ENCODE assay signal across 11 cellular contexts in genomic region chr21:29219165-29219770, GRCh38.
DNase-seq lines count a peak whose midpoint lies in the region; ATAC-seq and TF ChIP-seq lines count a peak whose summit lies in the region.
"Had no signal": no experiment of that assay in that cellular context is flagged by ENCODE, and none has a peak within 500 bp of the region (broad histone marks: within the 10 kb centered on the region; RNA-seq: fewer than 3 reads in every experiment).

No MANE protein-coding gene starts in this region.

- no peaks in the 10 kb centered on the region for H3K79me2 ChIP-seq in hepatocyte

- ATAC-seq in Right ventricle myocardium inferior (peak; percentile 44), body of pancreas (peak; percentile 87), upper lobe of right lung (peak; percentile 88), HG03457 (IDR thresholded peaks at IDR 0.05; ENCODE audit: unreplicated experiment) (no peak)

- H2AFZ ChIP-seq in hepatocyte = no peak overlapping the region

- H3K9me2 ChIP-seq in hepatocyte (replicated peaks; ENCODE audit: insufficient read depth) = no peaks in the 10 kb centered on the region

- no peak for DNase-seq in Right ventricle myocardium inferior (ENCODE audit: missing footprints)
- no peak for DNase-seq in left ventricle myocardium inferior
- peak; percentile 59 to 80 (median 70) for DNase-seq in body of pancreas
- no peak for DNase-seq in hepatocyte (ENCODE audit: low spot score)
- no peak for DNase-seq in upper lobe of right lung
- no peak for DNase-seq in occipital lobe (lab: John Stamatoyannopoulos, UW)
- no peak for DNase-seq in DMS79 treated with DMSO at 0.1 percent for 48 hours (lab: John Stamatoyannopoulos, UW)
- DNase-seq: activated CD4-positive, alpha-beta T cell treated with anti-CD3 and anti-CD28 coated beads, Interleukin-2, amount 50 U/mL, for 48 hours; endodermal cell had no signal

- intact Hi-C loops in Right ventricle myocardium inferior (cut with DNase I) (no loop called here), left ventricle myocardium inferior (cut with micrococcal nuclease) (no loop called here), body of pancreas (cut with DNase I) (no loop called here), upper lobe of right lung (cut with DNase I) (no loop called here)

- no peaks in the 10 kb centered on the region for H3K36me3 ChIP-seq in left ventricle myocardium inferior
- H3K36me3 ChIP-seq in body of pancreas (replicated peaks in 1 of 2; ENCODE audit: insufficient read depth in 1 of 2, low read depth in 2 of 2) = no peaks in the 10 kb centered on the region
- H3K36me3 ChIP-seq in hepatocyte (replicated peaks; ENCODE audit: insufficient read depth, low read depth) = no peaks in the 10 kb centered on the region
- no peaks in the 10 kb centered on the region for H3K36me3 ChIP-seq in upper lobe of right lung

- TF ChIP-seq CTCF in left ventricle myocardium inferior (IDR thresholded peaks at IDR 0.05; ENCODE audit: borderline replicate concordance) = no peak
- TF ChIP-seq CTCF in body of pancreas (IDR thresholded peaks at IDR 0.05) = peak in 1 of 7 experiments; percentile 4
- TF ChIP-seq CTCF in hepatocyte (IDR thresholded peaks at IDR 0.05; ENCODE audit: poor library complexity) = no peak
- no peak for TF ChIP-seq CTCF in upper lobe of right lung (IDR thresholded peaks at IDR 0.05)

- no peak overlapping the region for H3K4me3 ChIP-seq in left ventricle myocardium inferior
- no peak overlapping the region for H3K4me3 ChIP-seq in body of pancreas
- H3K4me3 ChIP-seq in hepatocyte = no peak overlapping the region
- no peak overlapping the region for H3K4me3 ChIP-seq in upper lobe of right lung

- H4K20me1 ChIP-seq in hepatocyte (ENCODE audit: insufficient read depth, poor library complexity, severe bottlenecking) = no peaks in the 10 kb centered on the region

- no peaks in the 10 kb centered on the region for H3K9me3 ChIP-seq in left ventricle myocardium inferior (replicated peaks)
- H3K9me3 ChIP-seq in body of pancreas = no peaks in the 10 kb centered on the region
- H3K9me3 ChIP-seq in hepatocyte (ENCODE audit: low read depth) = no peaks in the 10 kb centered on the region
- H3K9me3 ChIP-seq in upper lobe of right lung = no peaks in the 10 kb centered on the region

- H3K4me1 ChIP-seq in left ventricle myocardium inferior (peaks cover 6% of the 10 kb centered on the region), body of pancreas (peaks cover 45% of the 10 kb centered on the region), hepatocyte (ENCODE audit: insufficient read depth) (peaks cover 3% of the 10 kb centered on the region), upper lobe of right lung (no peaks in the 10 kb centered on the region)

- TF ChIP-seq POLR2A in body of pancreas (IDR thresholded peaks at IDR 0.05) = no peak

- H3K27me3 ChIP-seq in left ventricle myocardium inferior (ENCODE audit: low read depth) (no peaks in the 10 kb centered on the region), body of pancreas (no peaks in the 10 kb centered on the region), hepatocyte (no peaks in the 10 kb centered on the region), upper lobe of right lung (no peaks in the 10 kb centered on the region)

- H3K4me2 ChIP-seq in hepatocyte = no peak overlapping the region
- H3K4me2 ChIP-seq: KMS-11 had no signal

- H3K27ac ChIP-seq in left ventricle myocardium inferior (replicated peaks) (no peak overlapping the region), body of pancreas (peak overlapping the region; percentile 73 to 82 (median 79)), hepatocyte (peak overlapping the region; percentile 15), upper lobe of right lung (no peak overlapping the region)
- H3K27ac ChIP-seq: KMS-11 had no signal

- 36% methylated on average over 8 of the region's 8 CpGs for WGBS in body of pancreas, 2 donors
- 88% methylated on average over 8 of the region's 8 CpGs for WGBS in hepatocyte (ENCODE audit: low lambda C conversion rate, missing lambda C conversion rate)

Comparison
In these comparisons a context has a peak if more than half of its experiments do, and no peak if none do; other contexts are left out.
1. DNase-seq: peak in body of pancreas (4 of 4); none in Right ventricle myocardium inferior (single experiment), left ventricle myocardium inferior (single experiment), hepatocyte (single experiment), upper lobe of right lung (single experiment), occipital lobe (single experiment) and DMS79 treated with DMSO at 0.1 percent for 48 hours (single experiment).
2. H3K27ac ChIP-seq: peak in body of pancreas (4 of 4) and hepatocyte (single experiment); none in left ventricle myocardium inferior (single experiment) and upper lobe of right lung (single experiment).